Comparison of ENCODE assay signal across 24 cellular contexts in genomic region chr14:100664234-100664633, GRCh38.
"Had no signal": no experiment of that assay in that cellular context is flagged by ENCODE, and none has a peak within 500 bp of the region (broad histone marks: within the 10 kb centered on the region; RNA-seq: fewer than 3 reads in every experiment).

No MANE protein-coding gene starts in this region.

- H3K4me3 ChIP-seq: K562, SJCRH30 had no signal

- H3K4me3 Mint-ChIP-seq: activated CD4-positive, alpha-beta T cell treated with anti-CD3 and anti-CD28 coated beads for 36 hours; activated CD8-positive, alpha-beta T cell treated with anti-CD3 and anti-CD28 coated beads for 36 hours; activated naive CD8-positive, alpha-beta T cell treated with anti-CD3 and anti-CD28 coated beads, Interleukin-2, amount 10 ng/mL, durations not matched to agents 7 days and 5 days; activated T-cell treated with anti-CD3 and anti-CD28 coated beads, Interleukin-2, amount 50 U/mL, for 72 hours had no signal

- H3K4me1 ChIP-seq: SJCRH30 had no signal

- H3K27me3 ChIP-seq: SJCRH30 had no signal

- H3K27ac Mint-ChIP-seq: activated CD4-positive, alpha-beta T cell treated with anti-CD3 and anti-CD28 coated beads for 36 hours; activated CD8-positive, alpha-beta T cell treated with anti-CD3 and anti-CD28 coated beads for 36 hours; activated naive CD8-positive, alpha-beta T cell treated with anti-CD3 and anti-CD28 coated beads, Interleukin-2, amount 10 ng/mL, durations not matched to agents 7 days and 5 days; activated T-cell treated with anti-CD3 and anti-CD28 coated beads, Interleukin-2, amount 50 U/mL, for 72 hours; activated T-helper 2 cell treated with anti-CD3 and anti-CD28 coated beads, Interferon-gamma antibody, Interleukin-2, Interleukin-4, amounts not matched to agents 10 μg/mL and 5 μg/mL and 100 μg/mL, durations not matched to agents 14 hours and 24 hours and 36 hours had no signal

- H3K27ac ChIP-seq: SJCRH30, WERI-Rb-1 had no signal

- H3K4me2 ChIP-seq: SK-N-SH had no signal

- H3K36me3 Mint-ChIP-seq: activated naive CD8-positive, alpha-beta T cell treated with anti-CD3 and anti-CD28 coated beads, Interleukin-2, amount 10 ng/mL, durations not matched to agents 7 days and 5 days had no signal

- H3K9me3 ChIP-seq: SJCRH30, SK-N-SH had no signal

- DNase-seq: activated CD4-positive, alpha-beta T cell treated with anti-CD3 and anti-CD28 coated beads for 36 hours; activated CD8-positive, alpha-beta memory T cell treated with anti-CD3 and anti-CD28 coated beads, Interleukin-2, amount 50 U/mL, for 4 hours; activated CD8-positive, alpha-beta T cell treated with anti-CD3 and anti-CD28 coated beads for 36 hours; activated gamma-delta T cell treated with Interleukin-2 at 50 U/mL for 16 hours; activated naive CD4-positive, alpha-beta T cell treated with anti-CD3 and anti-CD28 coated beads, Interleukin-2, amount 50 U/mL, for 16 hours; activated naive CD8-positive, alpha-beta T cell treated with anti-CD3 and anti-CD28 coated beads, Interleukin-2, amount 10 ng/mL, durations not matched to agents 7 days and 5 days; activated T-cell treated with anti-CD3 and anti-CD28 coated beads, Interleukin-2, amount 50 U/mL, for 72 hours; aorta; Karpas-422; MM.1S; NCI-H1105; NCI-H1436; NCI-H2029 treated with DMSO at 0.1 percent for 48 hours; NCI-H446; NCI-H774; OCI-M1; RPMI8226; SK-N-SH; T-helper 1 cell; WERI-Rb-1 had no signal

- H3K9me3 Mint-ChIP-seq: activated CD8-positive, alpha-beta T cell treated with anti-CD3 and anti-CD28 coated beads for 36 hours; activated naive CD8-positive, alpha-beta T cell treated with anti-CD3 and anti-CD28 coated beads, Interleukin-2, amount 10 ng/mL, durations not matched to agents 7 days and 5 days; activated T-cell treated with anti-CD3 and anti-CD28 coated beads, Interleukin-2, amount 50 U/mL, for 72 hours; activated T-helper 2 cell treated with anti-CD3 and anti-CD28 coated beads, Interferon-gamma antibody, Interleukin-2, Interleukin-4, amounts not matched to agents 10 μg/mL and 5 μg/mL and 100 μg/mL, durations not matched to agents 14 hours and 24 hours and 36 hours had no signal

- H3K9ac ChIP-seq: SK-N-SH had no signal

- ATAC-seq: activated CD4-positive, alpha-beta T cell treated with anti-CD3 and anti-CD28 coated beads for 36 hours; activated CD8-positive, alpha-beta T cell treated with anti-CD3 and anti-CD28 coated beads for 36 hours; activated T-cell treated with anti-CD3 and anti-CD28 coated beads, Interleukin-2, amount 50 U/mL, for 72 hours; K562; Panc1 had no signal

- H3K36me3 ChIP-seq: SJCRH30, WERI-Rb-1 had no signal

- H3K4me1 Mint-ChIP-seq: activated CD4-positive, alpha-beta T cell treated with anti-CD3 and anti-CD28 coated beads for 36 hours had no signal
